ENCODE assay signal across 30 cellular contexts in the genomic region with DNA sequence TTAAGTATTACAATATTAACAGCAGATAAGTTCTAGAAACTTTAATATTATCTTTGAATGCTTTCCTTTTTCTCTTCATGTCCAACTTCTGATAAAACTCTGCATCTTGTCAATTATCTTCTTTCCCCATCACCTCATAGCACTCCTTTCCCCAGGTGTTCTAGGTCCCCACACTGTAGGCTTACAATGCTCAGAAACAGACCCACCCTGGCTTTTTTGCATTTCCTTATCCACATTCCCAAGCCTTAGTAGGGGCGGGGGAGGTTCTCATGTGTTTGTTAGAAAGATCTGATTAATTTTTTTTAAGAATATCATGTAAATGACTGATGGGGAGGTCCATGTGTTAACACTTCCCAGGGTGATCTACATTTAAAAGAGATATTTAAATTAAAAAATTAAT.
"Had no signal": no experiment of that assay in that cellular context is flagged by ENCODE, and none has a peak within 500 bp of the region (broad histone marks: within the 10 kb centered on the region; RNA-seq: fewer than 3 reads in every experiment).

No MANE protein-coding gene starts in this region.

- ATAC-seq: activated naive CD4-positive, alpha-beta T cell treated with anti-CD3 and anti-CD28 coated beads, Interleukin-2, amount 50 U/mL, for 72 hours; activated T-cell treated with anti-CD3 and anti-CD28 coated beads, Interleukin-2, amount 50 U/mL, for 72 hours; esophagus mucosa; T-helper 17 cell had no signal

- H3K27ac Mint-ChIP-seq: activated CD4-positive, alpha-beta memory T cell treated with anti-CD3 and anti-CD28 coated beads, Interleukin-2, amount 10 ng/mL, durations not matched to agents 7 days and 5 days; activated CD4-positive, alpha-beta T cell treated with anti-CD3 and anti-CD28 coated beads, Interleukin-2, amount 10 ng/mL, durations not matched to agents 7 days and 5 days; activated naive CD4-positive, alpha-beta T cell treated with anti-CD3 and anti-CD28 coated beads, Interleukin-2, amount 10 ng/mL, durations not matched to agents 7 days and 5 days; activated naive CD4-positive, alpha-beta T cell treated with anti-CD3 and anti-CD28 coated beads, Interleukin-2, amount 50 U/mL, for 72 hours; activated naive CD8-positive, alpha-beta T cell treated with anti-CD3 and anti-CD28 coated beads, Interleukin-2, amount 10 ng/mL, durations not matched to agents 7 days and 5 days; activated T-cell treated with anti-CD3 and anti-CD28 coated beads, Interleukin-2, amount 50 U/mL, for 24 hours; activated T-cell treated with anti-CD3 and anti-CD28 coated beads, Interleukin-2, amount 50 U/mL, for 72 hours; brain; endodermal cell; T-helper 17 cell; T-helper 2 cell treated with Interferon-gamma antibody and Interleukin-4, amounts not matched to agents 5 μg/mL and 100 μg/mL, for 36 hours had no signal

- H3K9me3 Mint-ChIP-seq: activated CD4-positive, alpha-beta memory T cell treated with anti-CD3 and anti-CD28 coated beads, Interleukin-2, amount 10 ng/mL, durations not matched to agents 7 days and 5 days; activated CD4-positive, alpha-beta T cell treated with anti-CD3 and anti-CD28 coated beads, Interleukin-2, amount 10 ng/mL, durations not matched to agents 7 days and 5 days; activated naive CD4-positive, alpha-beta T cell treated with anti-CD3 and anti-CD28 coated beads, Interleukin-2, amount 10 ng/mL, durations not matched to agents 7 days and 5 days; activated naive CD4-positive, alpha-beta T cell treated with anti-CD3 and anti-CD28 coated beads, Interleukin-2, amount 50 U/mL, for 72 hours; activated naive CD8-positive, alpha-beta T cell treated with anti-CD3 and anti-CD28 coated beads, Interleukin-2, amount 10 ng/mL, durations not matched to agents 7 days and 5 days; activated T-cell treated with anti-CD3 and anti-CD28 coated beads, Interleukin-2, amount 50 U/mL, for 24 hours; activated T-cell treated with anti-CD3 and anti-CD28 coated beads, Interleukin-2, amount 50 U/mL, for 72 hours; brain; T-helper 2 cell treated with Interferon-gamma antibody and Interleukin-4, amounts not matched to agents 5 μg/mL and 100 μg/mL, for 36 hours had no signal

- H3K36me3 Mint-ChIP-seq: activated naive CD4-positive, alpha-beta T cell treated with anti-CD3 and anti-CD28 coated beads, Interleukin-2, amount 10 ng/mL, durations not matched to agents 7 days and 5 days; activated naive CD4-positive, alpha-beta T cell treated with anti-CD3 and anti-CD28 coated beads, Interleukin-2, amount 50 U/mL, for 72 hours; activated naive CD8-positive, alpha-beta T cell treated with anti-CD3 and anti-CD28 coated beads, Interleukin-2, amount 10 ng/mL, durations not matched to agents 7 days and 5 days; brain had no signal

- H3K9me3 ChIP-seq: ascending aorta, breast epithelium, colonic mucosa had no signal

- H3K27me3 ChIP-seq: ascending aorta, breast epithelium, cardiac muscle cell, colonic mucosa had no signal

- H3K4me1 Mint-ChIP-seq: activated CD4-positive, alpha-beta memory T cell treated with anti-CD3 and anti-CD28 coated beads, Interleukin-2, amount 10 ng/mL, durations not matched to agents 7 days and 5 days; activated CD4-positive, alpha-beta T cell treated with anti-CD3 and anti-CD28 coated beads, Interleukin-2, amount 10 ng/mL, durations not matched to agents 7 days and 5 days; activated naive CD4-positive, alpha-beta T cell treated with anti-CD3 and anti-CD28 coated beads, Interleukin-2, amount 10 ng/mL, durations not matched to agents 7 days and 5 days; activated naive CD8-positive, alpha-beta T cell treated with anti-CD3 and anti-CD28 coated beads, Interleukin-2, amount 10 ng/mL, durations not matched to agents 7 days and 5 days; T-helper 17 cell had no signal

- DNase-seq: activated CD4-positive, alpha-beta memory T cell treated with anti-CD3 and anti-CD28 coated beads, Interleukin-2, amount 10 ng/mL, durations not matched to agents 7 days and 5 days; activated CD4-positive, alpha-beta T cell treated with anti-CD3 and anti-CD28 coated beads for 1 hour; activated CD4-positive, alpha-beta T cell treated with anti-CD3 and anti-CD28 coated beads for 4 hours; activated CD4-positive, alpha-beta T cell treated with anti-CD3 and anti-CD28 coated beads, Interleukin-2, amount 10 ng/mL, durations not matched to agents 7 days and 5 days; activated CD4-positive, alpha-beta T cell treated with anti-CD3 and anti-CD28 coated beads, Interleukin-2, amount 50 U/mL, for 4 hours; activated CD8-positive, alpha-beta memory T cell treated with anti-CD3 and anti-CD28 coated beads, Interleukin-2, amount 50 U/mL, for 48 hours; activated gamma-delta T cell; activated naive CD4-positive, alpha-beta T cell; activated naive CD4-positive, alpha-beta T cell treated with anti-CD3 and anti-CD28 coated beads, Interleukin-2, amount 10 ng/mL, durations not matched to agents 7 days and 5 days; activated naive CD8-positive, alpha-beta T cell treated with anti-CD3 and anti-CD28 coated beads, Interleukin-2, amount 10 ng/mL, durations not matched to agents 7 days and 5 days; activated T-cell treated with anti-CD3 and anti-CD28 coated beads for 4 hours; activated T-cell treated with anti-CD3 and anti-CD28 coated beads, Interleukin-2, amount 50 U/mL, for 24 hours; activated T-cell treated with anti-CD3 and anti-CD28 coated beads, Interleukin-2, amount 50 U/mL, for 72 hours; central memory CD4-positive, alpha-beta T cell; cerebellar nuclear complex; colonic mucosa; effector memory CD4-positive, alpha-beta T cell; endodermal cell; foreskin fibroblast; head of caudate nucleus; T-helper 1 cell; T-helper 17 cell; T1000 had no signal

- H3K4me1 ChIP-seq: ascending aorta, breast epithelium, colonic mucosa had no signal

- H3K36me3 ChIP-seq: ascending aorta, breast epithelium, cardiac muscle cell, colonic mucosa had no signal

- H3K27me3 Mint-ChIP-seq: activated CD4-positive, alpha-beta memory T cell treated with anti-CD3 and anti-CD28 coated beads, Interleukin-2, amount 10 ng/mL, durations not matched to agents 7 days and 5 days; activated CD4-positive, alpha-beta T cell treated with anti-CD3 and anti-CD28 coated beads, Interleukin-2, amount 10 ng/mL, durations not matched to agents 7 days and 5 days; activated naive CD4-positive, alpha-beta T cell treated with anti-CD3 and anti-CD28 coated beads, Interleukin-2, amount 10 ng/mL, durations not matched to agents 7 days and 5 days; activated naive CD8-positive, alpha-beta T cell treated with anti-CD3 and anti-CD28 coated beads, Interleukin-2, amount 10 ng/mL, durations not matched to agents 7 days and 5 days; activated T-cell treated with anti-CD3 and anti-CD28 coated beads, Interleukin-2, amount 50 U/mL, for 24 hours; brain had no signal

- H3K4me3 ChIP-seq: ascending aorta, breast epithelium, cardiac muscle cell, colonic mucosa had no signal

- H3K4me3 Mint-ChIP-seq: activated CD4-positive, alpha-beta memory T cell treated with anti-CD3 and anti-CD28 coated beads, Interleukin-2, amount 10 ng/mL, durations not matched to agents 7 days and 5 days; activated CD4-positive, alpha-beta T cell treated with anti-CD3 and anti-CD28 coated beads, Interleukin-2, amount 10 ng/mL, durations not matched to agents 7 days and 5 days; activated naive CD4-positive, alpha-beta T cell treated with anti-CD3 and anti-CD28 coated beads, Interleukin-2, amount 10 ng/mL, durations not matched to agents 7 days and 5 days; activated naive CD8-positive, alpha-beta T cell treated with anti-CD3 and anti-CD28 coated beads, Interleukin-2, amount 10 ng/mL, durations not matched to agents 7 days and 5 days; activated T-cell treated with anti-CD3 and anti-CD28 coated beads, Interleukin-2, amount 50 U/mL, for 24 hours; activated T-cell treated with anti-CD3 and anti-CD28 coated beads, Interleukin-2, amount 50 U/mL, for 72 hours; brain; endodermal cell; T-helper 17 cell; T-helper 2 cell treated with Interferon-gamma antibody and Interleukin-4, amounts not matched to agents 5 μg/mL and 100 μg/mL, for 36 hours had no signal

- H3K27ac ChIP-seq: ascending aorta, breast epithelium, cardiac muscle cell, colonic mucosa had no signal
